Comparison of ENCODE assay signal across 24 cellular contexts in genomic region chr11:127334466-127334865, GRCh38.
"Had no signal": no experiment of that assay in that cellular context is flagged by ENCODE, and none has a peak within 500 bp of the region (broad histone marks: within the 10 kb centered on the region; RNA-seq: fewer than 3 reads in every experiment).

No MANE protein-coding gene starts in this region.

- H3K4me1 ChIP-seq: colonic mucosa, esophagus squamous epithelium, gastrocnemius medialis, heart right ventricle, left lung, lower lobe of right lung had no signal

- H3K27me3 ChIP-seq: colonic mucosa, esophagus squamous epithelium, gastrocnemius medialis, heart right ventricle, left lung had no signal

- H3K4me3 ChIP-seq: colonic mucosa, esophagus squamous epithelium, gastrocnemius medialis, heart right ventricle, left lung, lower lobe of right lung had no signal

- H3K27me3 Mint-ChIP-seq: dendritic cell treated with granulocyte-macrophage colony-stimulating factor and Interleukin-4, amounts not matched to agents 40 ng/mL and 50 ng/mL, for 4 days; effector memory CD8-positive, alpha-beta T cell; naive B cell had no signal

- H3K27ac ChIP-seq: colonic mucosa, epithelial cell of prostate, esophagus squamous epithelium, gastrocnemius medialis, heart right ventricle, left lung, lower lobe of right lung had no signal

- H3K27ac Mint-ChIP-seq: dendritic cell treated with granulocyte-macrophage colony-stimulating factor and Interleukin-4, amounts not matched to agents 40 ng/mL and 50 ng/mL, for 4 days; effector memory CD8-positive, alpha-beta T cell; endodermal cell; naive B cell had no signal

- H3K36me3 Mint-ChIP-seq: naive B cell had no signal

- H3K4me1 Mint-ChIP-seq: naive B cell had no signal

- DNase-seq: colonic mucosa; cortex of kidney; effector CD8-positive, alpha-beta T cell; effector memory CD8-positive, alpha-beta T cell; endodermal cell; erythroblast; esophagus squamous epithelium; foreskin fibroblast; foreskin melanocyte; gastrocnemius medialis; glutamatergic neuron; head of caudate nucleus; heart right ventricle; hippocampal formation; left cardiac atrium; left ventricle myocardium superior; lower lobe of right lung; mesenchymal stem cell; midbrain; naive B cell had no signal

- H3K36me3 ChIP-seq: colonic mucosa, esophagus squamous epithelium, gastrocnemius medialis, heart right ventricle, left lung, lower lobe of right lung had no signal

- ATAC-seq: effector memory CD8-positive, alpha-beta T cell; esophagus mucosa; gastrocnemius medialis; heart right ventricle; left cardiac atrium; left lung; left ventricle myocardium superior; lower lobe of right lung had no signal

- H3K4me3 Mint-ChIP-seq: dendritic cell treated with granulocyte-macrophage colony-stimulating factor and Interleukin-4, amounts not matched to agents 40 ng/mL and 50 ng/mL, for 4 days; effector memory CD8-positive, alpha-beta T cell; endodermal cell; naive B cell had no signal

- H3K9me3 ChIP-seq: colonic mucosa, esophagus squamous epithelium, gastrocnemius medialis had no signal
